Comparison of ENCODE assay signal across 10 cellular contexts in genomic region chr10:101485681-101486554, GRCh38.
DNase-seq lines count a peak whose midpoint lies in the region; ATAC-seq and TF ChIP-seq lines count a peak whose summit lies in the region.
"Had no signal": no experiment of that assay in that cellular context is flagged by ENCODE, and none has a peak within 500 bp of the region (broad histone marks: within the 10 kb centered on the region; RNA-seq: fewer than 3 reads in every experiment).

No MANE protein-coding gene starts in this region.

- H3K27me3 ChIP-seq in GM23338 (ENCODE audit: insufficient read depth) (no peaks in the 10 kb centered on the region), neural progenitor cell (peaks cover 8% of the 10 kb centered on the region), Caco-2 (replicated peaks; ENCODE audit: control insufficient read depth, insufficient read depth, low read length) (no peaks in the 10 kb centered on the region)
- H3K27me3 ChIP-seq: SJCRH30 had no signal

- H2AFZ ChIP-seq in GM23338: peak overlapping the region; percentile 25; the same call in 1 of the 2 replicates
- H2AFZ ChIP-seq in neural progenitor cell (replicated peaks): no peak overlapping the region

- no peak overlapping the region for H3K9ac ChIP-seq in neural progenitor cell

- H3F3A ChIP-seq in GM23338 (replicated peaks; ENCODE audit: low read depth): no peaks in the 10 kb centered on the region
- peaks cover 32% of the 10 kb centered on the region for H3F3A ChIP-seq in neural progenitor cell (ENCODE audit: low read depth)

- peaks cover 52% of the 10 kb centered on the region for H3K4me1 Mint-ChIP-seq in GM23338
- peaks cover 47% of the 10 kb centered on the region for H3K4me1 Mint-ChIP-seq in neural progenitor cell
- H3K4me1 Mint-ChIP-seq in Caco-2 (ENCODE audit: low read depth, unreplicated experiment): no peaks in the 10 kb centered on the region

- H3K9me3 Mint-ChIP-seq in GM23338: no peaks in the 10 kb centered on the region
- no peaks in the 10 kb centered on the region for H3K9me3 Mint-ChIP-seq in neural progenitor cell
- no peaks in the 10 kb centered on the region for H3K9me3 Mint-ChIP-seq in Caco-2 (ENCODE audit: unreplicated experiment)

- TF ChIP-seq CTCF in GM23338 (conservative IDR thresholded peaks at IDR 0.05; ENCODE audit: low read depth in 2 of 2) (no peak), neural progenitor cell (IDR thresholded peaks at IDR 0.05) (no peak), Caco-2 (IDR thresholded peaks at IDR 0.05; ENCODE audit: insufficient read depth in 1 of 2, low read depth in 1 of 2, low read length in 1 of 2, severe bottlenecking in 1 of 2, unreplicated experiment in 1 of 2) (no peak)

- peak overlapping the region; percentile 52 for H3K27ac ChIP-seq in GM23338 (ENCODE audit: low read depth)
- peak overlapping the region; percentile 32 for H3K27ac ChIP-seq in neural progenitor cell
- H3K27ac ChIP-seq: SJCRH30 had no signal

- H3K36me3 Mint-ChIP-seq in GM23338 (ENCODE audit: low read depth) (no peaks in the 10 kb centered on the region), neural progenitor cell (peaks cover 9% of the 10 kb centered on the region), Caco-2 (ENCODE audit: insufficient read depth, unreplicated experiment) (no peaks in the 10 kb centered on the region)

- H3K9me3 ChIP-seq in neural progenitor cell (ENCODE audit: low read depth): no peaks in the 10 kb centered on the region
- no peaks in the 10 kb centered on the region for H3K9me3 ChIP-seq in Caco-2
- H3K9me3 ChIP-seq: SJCRH30 had no signal

- BruUV-seq in Caco-2 (replicated peaks; lab: Mats Ljungman, UMichigan): no TSS peak

- CTCF ChIA-PET in Caco-2 (lab: Charles Lee): no interaction called here

- peak overlapping the region; percentile 64 for H3K4me2 ChIP-seq in GM23338
- H3K4me2 ChIP-seq in neural progenitor cell: peak overlapping the region; percentile 75

- H3K9me2 ChIP-seq in GM23338 (ENCODE audit: insufficient read depth): no peaks in the 10 kb centered on the region

- H3K79me2 ChIP-seq in GM23338 (replicated peaks; ENCODE audit: insufficient read depth): no peaks in the 10 kb centered on the region
- H3K79me2 ChIP-seq in neural progenitor cell (ENCODE audit: low read depth): no peaks in the 10 kb centered on the region

- POLR2A ChIA-PET in Caco-2 (lab: Charles Lee): no interaction called here

- H3K4me3 ChIP-seq in GM23338: peak overlapping the region; percentile 36
- H3K4me3 ChIP-seq in neural progenitor cell: peak overlapping the region; percentile 42
- no peak overlapping the region for H3K4me3 ChIP-seq in Caco-2 (ENCODE audit: low read depth, low read length)
- H3K4me3 ChIP-seq: SJCRH30 had no signal

- H3K27ac Mint-ChIP-seq in GM23338 (peak overlapping the region; percentile 91), neural progenitor cell (no peak overlapping the region), Caco-2 (ENCODE audit: unreplicated experiment) (no peak overlapping the region)

- peaks cover 53% of the 10 kb centered on the region for H3K4me1 ChIP-seq in GM23338 (ENCODE audit: insufficient read depth)
- peaks cover 44% of the 10 kb centered on the region for H3K4me1 ChIP-seq in neural progenitor cell
- no peaks in the 10 kb centered on the region for H3K4me1 ChIP-seq in Caco-2

- peak; percentile 67 for ATAC-seq in GM23338
- ATAC-seq in GM19463 (IDR thresholded peaks at IDR 0.05; ENCODE audit: unreplicated experiment): no peak

- peak overlapping the region; percentile 62 for H3K4me3 Mint-ChIP-seq in GM23338
- peak overlapping the region; percentile 82 for H3K4me3 Mint-ChIP-seq in neural progenitor cell
- no peak overlapping the region for H3K4me3 Mint-ChIP-seq in Caco-2 (ENCODE audit: unreplicated experiment)

- H4K20me1 ChIP-seq in GM23338 (replicated peaks; ENCODE audit: insufficient read depth) (no peaks in the 10 kb centered on the region), neural progenitor cell (ENCODE audit: low read depth) (no peaks in the 10 kb centered on the region)

- H3K27me3 Mint-ChIP-seq in GM23338 (ENCODE audit: insufficient read depth, low read depth, poor library complexity): peaks cover 7% of the 10 kb centered on the region
- H3K27me3 Mint-ChIP-seq in neural progenitor cell (ENCODE audit: insufficient read depth, low read depth): peaks cover 14% of the 10 kb centered on the region
- no peaks in the 10 kb centered on the region for H3K27me3 Mint-ChIP-seq in Caco-2 (ENCODE audit: insufficient read depth, unreplicated experiment)

- H3K36me3 ChIP-seq in GM23338 (ENCODE audit: insufficient read depth): no peaks in the 10 kb centered on the region
- no peaks in the 10 kb centered on the region for H3K36me3 ChIP-seq in neural progenitor cell
- H3K36me3 ChIP-seq in Caco-2 (ENCODE audit: control insufficient read depth, insufficient read depth, low read length): no peaks in the 10 kb centered on the region
- H3K36me3 ChIP-seq: SJCRH30 had no signal

- DNase-seq in GM23338 (ENCODE audit: low spot score) (peak; percentile 37), NCI-H2227 (lab: John Stamatoyannopoulos, UW; ENCODE audit: unreplicated experiment) (peak; percentile 82), ecto neural progenitor cell (ENCODE audit: low spot score) (peak; percentile 52), neural progenitor cell (ENCODE audit: low spot score) (peak; percentile 77), Caco-2 (no peak), dedifferentiated amniotic fluid mesenchymal stem cell (ENCODE audit: extremely low spot score) (no peak)
- no peak for DNase-seq in activated CD4-positive, alpha-beta T cell treated with anti-CD3 and anti-CD28 coated beads for 1 hour
- DNase-seq: dermis blood vessel endothelial cell, SJCRH30 had no signal

- intact Hi-C loops in Caco-2 (cut with micrococcal nuclease; ENCODE audit: unreplicated experiment): no loop called here

TF ChIP-seq in GM23338, 12 proteins besides CTCF, POLR2A, EP300 and RAD21:
- TF ChIP-seq ZNF462 (CRISPR knock-in tag; IDR thresholded peaks at IDR 0.05) (no peak), EZH2 (IDR thresholded peaks at IDR 0.05; ENCODE audit: low read depth, unreplicated experiment) (no peak), CREB1 (CRISPR knock-in tag; IDR thresholded peaks at IDR 0.05; ENCODE audit: low read depth) (no peak), NANOG (IDR thresholded peaks at IDR 0.05; ENCODE audit: borderline replicate concordance) (no peak)

Comparison
In these comparisons a context has a peak if more than half of its experiments do, and no peak if none do; other contexts are left out.
1. DNase-seq: peak in GM23338 (single experiment), NCI-H2227 (single experiment), ecto neural progenitor cell (single experiment) and neural progenitor cell (single experiment); none in activated CD4-positive, alpha-beta T cell treated with anti-CD3 and anti-CD28 coated beads for 1 hour (single experiment), Caco-2 (0 of 2) and dedifferentiated amniotic fluid mesenchymal stem cell (single experiment).